Comparison of ENCODE assay signal across 11 cellular contexts in genomic region chr13:36815069-36815468, GRCh38. TPM values are rescaled to one million over a fixed set of nuclear protein-coding genes. Genes with fewer than 3 reads are reported as not detected.
A peak's percentile ranks its signal among the peaks of the same experiment; 100 is the strongest.
DNase-seq lines count a peak whose midpoint lies in the region; TF ChIP-seq lines count a peak whose summit lies in the region.
"Had no signal": no experiment of that assay in that cellular context is flagged by ENCODE, and none has a peak within 500 bp of the region (broad histone marks: within the 10 kb centered on the region; RNA-seq: fewer than 3 reads in every experiment).

No MANE protein-coding gene starts in this region.

- peaks cover 2% of the 10 kb centered on the region for H3K79me1 ChIP-seq in neuronal stem cell (ENCODE audit: low read depth, low read length)

- H3K18ac ChIP-seq in neuronal stem cell (ENCODE audit: low read length): no peak overlapping the region

- no peak overlapping the region for H2AK5ac ChIP-seq in neuronal stem cell (ENCODE audit: low read depth, low read length)

- no peak overlapping the region for H2BK12ac ChIP-seq in neuronal stem cell (ENCODE audit: low read length)

- no peak overlapping the region for H2AFZ ChIP-seq in neuronal stem cell (ENCODE audit: low read length)

- TF ChIP-seq CTCF in WI38 (IDR thresholded peaks at IDR 0.05; ENCODE audit: low read depth, low read length) (peak; percentile 44; the same call in 1 of the 2 replicates), nephron progenitor cell (IDR thresholded peaks at IDR 0.05) (peak; percentile 13)

- no peak overlapping the region for H3K14ac ChIP-seq in neuronal stem cell (ENCODE audit: low read length)

- no CpG with 5 or more reads among the region's 2 CpGs for WGBS in neuronal stem cell (ENCODE audit: extremely low coverage in 2 of 2, insufficient read length in 2 of 2, insufficient replicate concordance in 1 of 2), 2 donors

- H3K4me1 Mint-ChIP-seq in nephron progenitor cell: peaks cover 17% of the 10 kb centered on the region

- H3K27ac ChIP-seq in neuronal stem cell (replicated peaks; ENCODE audit: low read length): no peak overlapping the region

- no peak overlapping the region for H2BK15ac ChIP-seq in neuronal stem cell (ENCODE audit: low read length)

- no peaks in the 10 kb centered on the region for H3K36me3 Mint-ChIP-seq in nephron progenitor cell (ENCODE audit: low read depth)

- no peak overlapping the region for H3K9ac ChIP-seq in neuronal stem cell (ENCODE audit: low read depth, low read length, poor library complexity)

- no peak overlapping the region for H3K27ac Mint-ChIP-seq in nephron progenitor cell
- H3K27ac Mint-ChIP-seq: effector memory CD8-positive, alpha-beta T cell had no signal

- H3K23ac ChIP-seq in neuronal stem cell (ENCODE audit: low read depth, low read length, poor library complexity): no peak overlapping the region

- no peak overlapping the region for H4K8ac ChIP-seq in neuronal stem cell (ENCODE audit: low read depth, low read length)

- H3K9me3 ChIP-seq in neuronal stem cell (replicated peaks in 1 of 2; ENCODE audit: control insufficient read depth in 2 of 2, insufficient read depth in 1 of 2, low read depth in 1 of 2, low read length in 2 of 2): no peaks in the 10 kb centered on the region

- no peak overlapping the region for H3K4me3 ChIP-seq in WI38 (ENCODE audit: low read depth, low read length)
- H3K4me3 ChIP-seq in neuronal stem cell (ENCODE audit: low read length in 2 of 2): no peak overlapping the region

- H3K4ac ChIP-seq in neuronal stem cell (ENCODE audit: low read length): no peak overlapping the region

- H4K91ac ChIP-seq in neuronal stem cell (ENCODE audit: low read depth, low read length, poor library complexity): no peak overlapping the region

- peaks cover 0 to 2% of the 10 kb centered on the region in 2 donors for H3K4me1 ChIP-seq in neuronal stem cell (ENCODE audit: control insufficient read depth in 2 of 2, insufficient read depth in 1 of 2, low read depth in 1 of 2, low read length in 2 of 2)

- no peaks in the 10 kb centered on the region for H3K36me3 ChIP-seq in neuronal stem cell (replicated peaks in 1 of 2; ENCODE audit: control insufficient read depth in 2 of 2, insufficient read depth in 2 of 2, low read length in 2 of 2)

- H3K4me3 Mint-ChIP-seq in nephron progenitor cell: no peak overlapping the region
- H3K4me3 Mint-ChIP-seq: effector memory CD8-positive, alpha-beta T cell had no signal

- H3K27me3 Mint-ChIP-seq in nephron progenitor cell (ENCODE audit: low read depth, poor library complexity): peaks cover 8% of the 10 kb centered on the region

- peak; percentile 77 for DNase-seq in NCI-H82 (lab: John Stamatoyannopoulos, UW)
- no peak for DNase-seq in NCI-H82 treated with DMSO at 0.1 percent for 48 hours (lab: John Stamatoyannopoulos, UW; ENCODE audit: unreplicated experiment)
- peak; percentile 8 for DNase-seq in HuH-7 (ENCODE audit: low spot score)
- no peak for DNase-seq in nephron progenitor cell
- DNase-seq in neuronal stem cell (ENCODE audit: low spot score): no peak
- DNase-seq in NCI-H187 treated with DMSO at 0.1 percent for 48 hours (lab: John Stamatoyannopoulos, UW): no peak
- DNase-seq in dedifferentiated amniotic fluid mesenchymal stem cell (ENCODE audit: extremely low spot score): no peak
- DNase-seq: COR-L47, GOT3 had no signal

- no peak overlapping the region for H2BK5ac ChIP-seq in neuronal stem cell (ENCODE audit: low read length)

- H3K4me2 ChIP-seq in neuronal stem cell (ENCODE audit: insufficient read depth, low read length, poor library complexity, severe bottlenecking): no peak overlapping the region

- H3K9me3 Mint-ChIP-seq in nephron progenitor cell: no peaks in the 10 kb centered on the region
- H3K9me3 Mint-ChIP-seq: effector memory CD8-positive, alpha-beta T cell had no signal

- peaks cover 0 to 9% (median 0%) of the 10 kb centered on the region in 3 experiments for H3K27me3 ChIP-seq in neuronal stem cell (ENCODE audit: control insufficient read depth in 3 of 3, insufficient read depth in 3 of 3, low read depth in 1 of 3, low read length in 3 of 3)

- H2BK120ac ChIP-seq in neuronal stem cell (ENCODE audit: low read depth, low read length): no peak overlapping the region

RNA-seq across cellular contexts. Expression of gene RFXAP, which starts 4.0 kb away (rescaled TPM):
- polyA plus RNA-seq in neuronal stem cell (2013, experiment 1 of 2): 15.0 TPM
- polyA plus RNA-seq in neuronal stem cell (2013, experiment 2 of 2): 14.3 TPM

Comparison
In these comparisons a context has a peak if more than half of its experiments do, and no peak if none do; other contexts are left out.
1. DNase-seq: peak in NCI-H82 (single experiment) and HuH-7 (single experiment); none in NCI-H82 treated with DMSO at 0.1 percent for 48 hours (single experiment), nephron progenitor cell (single experiment), neuronal stem cell (single experiment), NCI-H187 treated with DMSO at 0.1 percent for 48 hours (single experiment) and dedifferentiated amniotic fluid mesenchymal stem cell (single experiment).